Comparison of ENCODE assay signal across 22 cellular contexts in the genomic region with DNA sequence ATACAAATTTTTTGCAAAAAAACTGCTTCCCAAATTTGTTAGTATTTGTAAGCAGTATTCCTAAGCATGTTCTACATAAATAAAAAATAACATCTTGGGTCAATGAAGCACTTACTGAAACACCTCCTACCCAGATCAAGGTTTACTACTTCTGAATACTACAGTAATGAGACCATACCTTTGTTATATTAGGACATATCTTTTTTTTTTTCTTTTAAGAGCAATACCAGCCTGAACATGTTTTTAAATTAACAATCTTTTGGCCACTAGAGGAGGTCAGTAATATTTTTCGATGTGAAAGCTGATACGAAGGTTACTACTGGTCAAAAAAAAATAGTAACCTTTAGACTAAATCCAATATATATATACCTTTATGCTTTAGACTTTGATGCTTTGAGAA.
DNase-seq lines count a peak whose midpoint lies in the region; ATAC-seq, FAIRE-seq and TF ChIP-seq lines count a peak whose summit lies in the region.
"Had no signal": no experiment of that assay in that cellular context is flagged by ENCODE, and none has a peak within 500 bp of the region (broad histone marks: within the 10 kb centered on the region; RNA-seq: fewer than 3 reads in every experiment).

No MANE protein-coding gene starts in this region.

- no peak for FAIRE-seq in bronchial epithelial cell (lab: Jason Lieb, UNC)
- FAIRE-seq: HTR-8/SVneo had no signal

- H3K27me3 ChIP-seq in AG04450 (ENCODE audit: control insufficient read depth, insufficient read depth, low read length), result no peaks in the 10 kb centered on the region
- no peaks in the 10 kb centered on the region for H3K27me3 ChIP-seq in bronchial epithelial cell (ENCODE audit: control insufficient read depth, insufficient read depth, low read length)
- H3K27me3 ChIP-seq: BE2C had no signal

- TF ChIP-seq CTCF in AG04450 (IDR thresholded peaks at IDR 0.05; ENCODE audit: low read depth, low read length) (0 out of 2 replicates have a peak, but pooled peaks have one; percentile 3), LNCAP (IDR thresholded peaks at IDR 0.05) (peak; percentile 30; the same call in 1 of the 2 replicates), bronchial epithelial cell (IDR thresholded peaks at IDR 0.05; ENCODE audit: insufficient read depth, low read length, severe bottlenecking) (peak; percentile 6), neural crest cell (conservative IDR thresholded peaks at IDR 0.05) (no peak)

- peaks cover 13% of the 10 kb centered on the region for H3K36me3 Mint-ChIP-seq in neural crest cell (ENCODE audit: low read depth)

- POLR2A ChIA-PET in AG04450 (lab: Yijun Ruan, JAX), result no interaction called here

- no peak overlapping the region for H3K4me3 ChIP-seq in AG04450 (ENCODE audit: low read depth, low read length)
- H3K4me3 ChIP-seq in bronchial epithelial cell (ENCODE audit: low read depth, low read length), result no peak overlapping the region

- no peaks in the 10 kb centered on the region for H3K9me3 ChIP-seq in AG04450 (ENCODE audit: control insufficient read depth, insufficient read depth, low read length)
- H3K9me3 ChIP-seq: BE2C had no signal

- peak overlapping the region; percentile 43 for H3K27ac Mint-ChIP-seq in neural crest cell (ENCODE audit: unreplicated experiment)
- H3K27ac Mint-ChIP-seq: CD4-positive, alpha-beta T cell; IgD-negative memory B cell had no signal

- H3K4me1 Mint-ChIP-seq in neural crest cell, result no peaks in the 10 kb centered on the region
- H3K4me1 Mint-ChIP-seq: H9 had no signal

- no peak overlapping the region for H3K4me3 Mint-ChIP-seq in neural crest cell
- H3K4me3 Mint-ChIP-seq: CD4-positive, alpha-beta T cell; H9; IgD-negative memory B cell had no signal

- ATAC-seq in GM21529 (IDR thresholded peaks at IDR 0.05; ENCODE audit: unreplicated experiment), result no peak

- CTCF ChIA-PET in AG04450 (lab: Charles Lee), result interaction anchor here (0.5 kb wide), 1 partner anchor 239 kb away, joined by 3 read pairs; no protein-coding TSS in a partner anchor

- H3K27me3 Mint-ChIP-seq in neural crest cell (ENCODE audit: low read depth), result no peaks in the 10 kb centered on the region
- H3K27me3 Mint-ChIP-seq: CD4-positive, alpha-beta T cell; IgD-negative memory B cell had no signal

- no peaks in the 10 kb centered on the region for H3K36me3 ChIP-seq in bronchial epithelial cell (ENCODE audit: control insufficient read depth, insufficient read depth, low read length)
- H3K36me3 ChIP-seq: BE2C had no signal

- peaks cover 11% of the 10 kb centered on the region for H3K9me3 Mint-ChIP-seq in neural crest cell

- no peak for DNase-seq in AG04450 (ENCODE audit: low read depth, low spot score)
- peak; percentile 58 for DNase-seq in bronchial epithelial cell (ENCODE audit: low read depth)
- no peak for DNase-seq in neural crest cell (ENCODE audit: low read depth, low spot score)
- no peak for DNase-seq in activated T-cell treated with anti-CD3 and anti-CD28 coated beads for 4 hours
- DNase-seq in HuH-7.5 (ENCODE audit: low spot score), result no peak
- DNase-seq: BE2C; Caco-2; CD4-positive, alpha-beta T cell; GDM1; H9; NCI-H1105 treated with DMSO at 0.1 percent for 48 hours; NCI-H187; NCI-H2107; NCI-H510A; NCI-H748 treated with DMSO at 0.1 percent for 48 hours; NK-92 treated with Interleukin-12 subunit alpha and Interleukin-12 subunit beta, amount 100 ng/mL, for 24 hours; OCI-M1; SIG-M5 had no signal

- H3K27ac ChIP-seq in AG04450 (ENCODE audit: low read depth, low read length), result no peak overlapping the region
